Comparison of ENCODE assay signal across 19 cellular contexts in the genomic region with DNA sequence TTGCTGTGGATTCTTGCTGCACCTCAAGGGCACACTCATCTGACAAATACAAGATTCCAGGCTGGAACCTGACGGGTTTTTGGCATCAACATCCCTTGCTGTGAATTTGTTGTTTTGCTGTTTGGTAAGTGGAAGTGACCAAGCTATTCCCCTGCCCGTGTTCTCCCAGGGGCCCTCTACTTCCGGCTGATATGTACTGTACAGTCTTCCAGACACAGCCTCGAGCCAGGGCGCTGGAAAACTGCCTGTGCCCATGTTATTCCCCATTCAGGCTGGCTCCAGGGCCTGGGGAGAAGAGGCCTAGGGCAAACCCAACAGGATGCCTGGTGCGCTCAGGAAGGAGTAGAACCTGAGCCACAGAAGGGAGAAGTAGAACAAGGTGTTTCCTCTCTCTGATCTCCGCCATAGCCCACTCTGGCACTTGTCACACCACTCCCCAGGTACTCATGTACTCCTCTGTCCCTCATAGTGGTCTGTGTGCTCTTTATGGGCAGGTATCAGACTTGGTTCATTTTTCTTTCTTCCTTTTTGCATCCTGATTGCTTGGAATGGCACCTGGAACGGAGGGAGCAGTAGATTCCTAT.
A peak's percentile ranks its signal among the peaks of the same experiment; 100 is the strongest.
DNase-seq lines count a peak whose midpoint lies in the region; ATAC-seq and TF ChIP-seq lines count a peak whose summit lies in the region.
"Had no signal": no experiment of that assay in that cellular context is flagged by ENCODE, and none has a peak within 500 bp of the region (broad histone marks: within the 10 kb centered on the region; RNA-seq: fewer than 3 reads in every experiment).

No MANE protein-coding gene starts in this region.

- peaks cover 2% of the 10 kb centered on the region; the same call in 1 of the 3 replicates for H3K36me3 Mint-ChIP-seq in GM23338 (ENCODE audit: low read depth)
- H3K36me3 Mint-ChIP-seq in stimulated activated memory B cell treated with anti-CD40 and anti-IgM and Interleukin-4, amounts not matched to agents 10 μg/mL and 1 μg/mL and 100 μg/mL, for 72 hours = no peaks in the 10 kb centered on the region

- intact Hi-C loops in body of pancreas (cut with DNase I) = no loop called here
- intact Hi-C loops in left ventricle myocardium superior (cut with micrococcal nuclease) = no loop called here

- no peak for ATAC-seq in GM23338
- peak; percentile 24 for ATAC-seq in body of pancreas
- peak; percentile 35 for ATAC-seq in left ventricle myocardium superior
- no peak for ATAC-seq in stimulated activated memory B cell treated with anti-CD40 and anti-IgM and Interleukin-4, amounts not matched to agents 10 μg/mL and 1 μg/mL and 100 μg/mL, for 72 hours
- ATAC-seq in HG03025 (IDR thresholded peaks at IDR 0.05; ENCODE audit: low FRiP score, unreplicated experiment) = no peak
- ATAC-seq: HCT116; stimulated activated naive CD8-positive, alpha-beta T cell treated with anti-CD3 and anti-CD28 coated beads, Interleukin-15, amount 100 ng/mL, for 72 hours had no signal

- no peak overlapping the region for H3K27ac Mint-ChIP-seq in GM23338
- H3K27ac Mint-ChIP-seq in stimulated activated memory B cell treated with anti-CD40 and anti-IgM and Interleukin-4, amounts not matched to agents 10 μg/mL and 1 μg/mL and 100 μg/mL, for 72 hours = peak overlapping the region; percentile 40
- H3K27ac Mint-ChIP-seq: activated T-helper 1 cell treated with anti-CD3 and anti-CD28 coated beads, Interleukin-12 subunit alpha, Interleukin-12 subunit beta, Interleukin-2, Interleukin-4 antibody, amounts not matched to agents 30 ng/mL and 10 ng/mL and 1 ng/mL, durations not matched to agents 14 hours and 24 hours and 36 hours; stimulated activated naive CD8-positive, alpha-beta T cell treated with anti-CD3 and anti-CD28 coated beads, Interleukin-15, amount 100 ng/mL, for 72 hours had no signal

- 70 to 73% methylated on average over 6 to 8 of the region's 8 CpGs for WGBS in body of pancreas, 2 donors

- H3K4me3 ChIP-seq in GM23338 (no peak overlapping the region), body of pancreas (no peak overlapping the region)
- H3K4me3 ChIP-seq: SJSA1, upper lobe of left lung had no signal

- no peak for TF ChIP-seq POLR2A in body of pancreas (IDR thresholded peaks at IDR 0.05)

- H3K27me3 ChIP-seq in GM23338 (ENCODE audit: insufficient read depth) = no peaks in the 10 kb centered on the region
- no peaks in the 10 kb centered on the region for H3K27me3 ChIP-seq in body of pancreas
- H3K27me3 ChIP-seq: SJSA1, upper lobe of left lung had no signal

- no peak overlapping the region for H3K4me3 Mint-ChIP-seq in GM23338
- no peak overlapping the region for H3K4me3 Mint-ChIP-seq in stimulated activated memory B cell treated with anti-CD40 and anti-IgM and Interleukin-4, amounts not matched to agents 10 μg/mL and 1 μg/mL and 100 μg/mL, for 72 hours
- H3K4me3 Mint-ChIP-seq: activated T-helper 1 cell treated with anti-CD3 and anti-CD28 coated beads, Interleukin-12 subunit alpha, Interleukin-12 subunit beta, Interleukin-2, Interleukin-4 antibody, amounts not matched to agents 30 ng/mL and 10 ng/mL and 1 ng/mL, durations not matched to agents 14 hours and 24 hours and 36 hours; central memory CD8-positive, alpha-beta T cell; stimulated activated naive CD8-positive, alpha-beta T cell treated with anti-CD3 and anti-CD28 coated beads, Interleukin-15, amount 100 ng/mL, for 72 hours had no signal

- H3K9me2 ChIP-seq in GM23338 (ENCODE audit: insufficient read depth) = no peaks in the 10 kb centered on the region

- no peaks in the 10 kb centered on the region for H3F3A ChIP-seq in GM23338 (replicated peaks; ENCODE audit: low read depth)

- no peak overlapping the region for H3K27ac ChIP-seq in GM23338 (ENCODE audit: low read depth)
- no peak overlapping the region for H3K27ac ChIP-seq in body of pancreas
- H3K27ac ChIP-seq: SJSA1 had no signal

- no peaks in the 10 kb centered on the region for H3K9me3 ChIP-seq in body of pancreas
- H3K9me3 ChIP-seq: SJSA1, upper lobe of left lung had no signal

- H3K79me2 ChIP-seq in GM23338 (replicated peaks; ENCODE audit: insufficient read depth) = no peaks in the 10 kb centered on the region

- H3K4me1 Mint-ChIP-seq in GM23338 = peaks cover 9% of the 10 kb centered on the region
- peaks cover 37% of the 10 kb centered on the region for H3K4me1 Mint-ChIP-seq in stimulated activated memory B cell treated with anti-CD40 and anti-IgM and Interleukin-4, amounts not matched to agents 10 μg/mL and 1 μg/mL and 100 μg/mL, for 72 hours

- H2AFZ ChIP-seq in GM23338 = peak overlapping the region; percentile 32; the same call in 1 of the 2 replicates

- H3K36me3 ChIP-seq in GM23338 (ENCODE audit: insufficient read depth) (no peaks in the 10 kb centered on the region), body of pancreas (replicated peaks in 1 of 2; ENCODE audit: insufficient read depth in 1 of 2, low read depth in 2 of 2) (no peaks in the 10 kb centered on the region)
- H3K36me3 ChIP-seq: SJSA1, upper lobe of left lung had no signal

- H4K20me1 ChIP-seq in GM23338 (replicated peaks; ENCODE audit: insufficient read depth) = no peaks in the 10 kb centered on the region

- no peaks in the 10 kb centered on the region for H3K4me1 ChIP-seq in GM23338 (ENCODE audit: insufficient read depth)
- no peaks in the 10 kb centered on the region for H3K4me1 ChIP-seq in body of pancreas
- H3K4me1 ChIP-seq: SJSA1 had no signal

- peaks cover 8% of the 10 kb centered on the region for H3K27me3 Mint-ChIP-seq in GM23338 (ENCODE audit: insufficient read depth, low read depth, poor library complexity)
- H3K27me3 Mint-ChIP-seq in stimulated activated memory B cell treated with anti-CD40 and anti-IgM and Interleukin-4, amounts not matched to agents 10 μg/mL and 1 μg/mL and 100 μg/mL, for 72 hours = no peaks in the 10 kb centered on the region
- H3K27me3 Mint-ChIP-seq: central memory CD8-positive, alpha-beta T cell; stimulated activated naive CD8-positive, alpha-beta T cell treated with anti-CD3 and anti-CD28 coated beads, Interleukin-15, amount 100 ng/mL, for 72 hours had no signal

- DNase-seq in GM23338 (ENCODE audit: low spot score) (no peak), body of pancreas (peak in 2 of 4 donors; percentile 4 to 11), left ventricle myocardium superior (peak; percentile 39), GM19238 (ENCODE audit: insufficient read length, low spot score) (no peak), NCI-H1417 (lab: John Stamatoyannopoulos, UW) (no peak)
- DNase-seq: activated CD4-positive, CD25-positive, alpha-beta regulatory T cell; COR-L47; NCI-H1105 treated with DMSO at 0.1 percent for 48 hours; NCI-H526 treated with DMSO at 0.1 percent for 48 hours; retina; stimulated activated naive CD8-positive, alpha-beta T cell treated with anti-CD3 and anti-CD28 coated beads, Interleukin-15, amount 100 ng/mL, for 72 hours; T-helper 2 cell had no signal

- TF ChIP-seq CTCF in GM23338 (conservative IDR thresholded peaks at IDR 0.05; ENCODE audit: low read depth in 2 of 2) (no peak), body of pancreas (IDR thresholded peaks at IDR 0.05) (no peak)

- H3K4me2 ChIP-seq in GM23338 = no peak overlapping the region

- peaks cover 4% of the 10 kb centered on the region; the same call in 2 of the 3 replicates for H3K9me3 Mint-ChIP-seq in GM23338
- no peaks in the 10 kb centered on the region for H3K9me3 Mint-ChIP-seq in stimulated activated memory B cell treated with anti-CD40 and anti-IgM and Interleukin-4, amounts not matched to agents 10 μg/mL and 1 μg/mL and 100 μg/mL, for 72 hours
- H3K9me3 Mint-ChIP-seq: activated T-helper 1 cell treated with anti-CD3 and anti-CD28 coated beads, Interleukin-12 subunit alpha, Interleukin-12 subunit beta, Interleukin-2, Interleukin-4 antibody, amounts not matched to agents 30 ng/mL and 10 ng/mL and 1 ng/mL, durations not matched to agents 14 hours and 24 hours and 36 hours; central memory CD8-positive, alpha-beta T cell; stimulated activated naive CD8-positive, alpha-beta T cell treated with anti-CD3 and anti-CD28 coated beads, Interleukin-15, amount 100 ng/mL, for 72 hours had no signal

TF ChIP-seq in GM23338, 12 proteins besides CTCF, POLR2A, EP300 and RAD21 (continues in another document):
- TF ChIP-seq EZH2 (IDR thresholded peaks at IDR 0.05; ENCODE audit: low read depth, unreplicated experiment) (no peak), JUNB (IDR thresholded peaks at IDR 0.05; ENCODE audit: unreplicated experiment) (no peak), POLR2AphosphoS5 (IDR thresholded peaks at IDR 0.05; ENCODE audit: low read depth) (no peak), ZNF114 (CRISPR knock-in tag; IDR thresholded peaks at IDR 0.05) (no peak), NANOG (IDR thresholded peaks at IDR 0.05; ENCODE audit: borderline replicate concordance) (no peak)
- TF ChIP-seq, protein P1, sequence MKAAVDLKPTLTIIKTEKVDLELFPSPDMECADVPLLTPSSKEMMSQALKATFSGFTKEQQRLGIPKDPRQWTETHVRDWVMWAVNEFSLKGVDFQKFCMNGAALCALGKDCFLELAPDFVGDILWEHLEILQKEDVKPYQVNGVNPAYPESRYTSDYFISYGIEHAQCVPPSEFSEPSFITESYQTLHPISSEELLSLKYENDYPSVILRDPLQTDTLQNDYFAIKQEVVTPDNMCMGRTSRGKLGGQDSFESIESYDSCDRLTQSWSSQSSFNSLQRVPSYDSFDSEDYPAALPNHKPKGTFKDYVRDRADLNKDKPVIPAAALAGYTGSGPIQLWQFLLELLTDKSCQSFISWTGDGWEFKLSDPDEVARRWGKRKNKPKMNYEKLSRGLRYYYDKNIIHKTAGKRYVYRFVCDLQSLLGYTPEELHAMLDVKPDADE (IDR thresholded peaks at IDR 0.05) = no peak

Comparison
In these comparisons a context has a peak if more than half of its experiments do, and no peak if none do; other contexts are left out.
1. ATAC-seq: peak in body of pancreas (single experiment) and left ventricle myocardium superior (single experiment); none in GM23338 (single experiment), stimulated activated memory B cell treated with anti-CD40 and anti-IgM and Interleukin-4, amounts not matched to agents 10 μg/mL and 1 μg/mL and 100 μg/mL, for 72 hours (single experiment) and HG03025 (single experiment).